In the genomic region with DNA sequence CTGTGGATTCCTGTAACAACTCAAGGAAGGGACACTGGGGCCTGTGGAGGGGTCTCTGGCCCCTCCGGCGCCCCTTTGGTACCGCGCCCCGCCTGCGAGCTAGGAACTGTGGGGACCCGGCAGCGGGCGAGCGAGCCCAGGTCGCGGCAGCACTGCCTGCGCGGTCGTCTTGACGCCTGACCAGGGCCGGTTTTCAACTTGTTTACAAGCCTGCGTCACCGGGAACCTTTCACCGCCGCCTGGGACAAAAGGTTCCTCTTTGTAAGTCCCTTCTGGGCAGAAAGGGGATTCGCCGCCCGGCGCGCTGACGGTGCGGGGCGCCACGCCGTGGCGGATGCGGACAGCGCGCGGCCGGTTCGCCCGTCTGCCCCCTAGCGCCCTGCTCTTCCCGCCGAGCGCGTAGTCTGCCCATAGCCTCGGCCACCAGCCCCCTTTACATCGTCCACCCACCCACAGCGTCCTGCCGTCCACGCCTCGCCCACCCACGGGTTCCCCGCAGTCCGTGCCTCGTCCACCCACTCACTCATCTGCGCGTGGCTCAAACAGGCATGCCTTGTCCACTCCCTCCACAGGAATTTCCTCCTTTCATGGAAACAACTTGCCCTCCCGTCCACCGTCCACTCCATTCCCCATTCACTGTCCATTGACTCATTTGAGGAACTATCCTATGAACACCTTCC, we compare ENCODE assay signal across 1 cellular context.
TF ChIP-seq lines count a peak whose summit lies in the region.

No MANE protein-coding gene starts in this region.

TF ChIP-seq in HepG2, 621 proteins besides CTCF, POLR2A, EP300 and RAD21 (continued from another document and continues in another):
- TF ChIP-seq TOE1 (CRISPR knock-in tag; IDR thresholded peaks at IDR 0.05) (0 out of 2 replicates have a peak, but pooled peaks have one; percentile 83), ZNF317 (CRISPR knock-in tag; IDR thresholded peaks at IDR 0.05) (peak; percentile 56; the same call in 1 of the 2 replicates), FOXK1 (CRISPR knock-in tag; IDR thresholded peaks at IDR 0.05; ENCODE audit: borderline replicate concordance, low read depth) (peak; percentile 77; the same call in 1 of the 2 replicates), AHR (CRISPR knock-in tag; IDR thresholded peaks at IDR 0.05) (0 out of 2 replicates have a peak, but pooled peaks have one; percentile 36), SIN3A (IDR thresholded peaks at IDR 0.05; ENCODE audit: borderline replicate concordance, low read depth, low read length) (no peak), PLRG1 (conservative IDR thresholded peaks at IDR 0.05) (no peak), ZNF382 (CRISPR knock-in tag; IDR thresholded peaks at IDR 0.05; ENCODE audit: borderline replicate concordance) (no peak), CCDC6 (CRISPR knock-in tag; IDR thresholded peaks at IDR 0.05) (peak; percentile 87; the same call in 1 of the 2 replicates), ZNF7 (CRISPR knock-in tag; IDR thresholded peaks at IDR 0.05) (no peak), ZNF546 (CRISPR knock-in tag; conservative IDR thresholded peaks at IDR 0.05) (0 out of 2 replicates have a peak, but pooled peaks have one; percentile 12), ZSCAN30 (CRISPR knock-in tag; IDR thresholded peaks at IDR 0.05) (0 out of 2 replicates have a peak, but pooled peaks have one; percentile 63), CBX1 (IDR thresholded peaks at IDR 0.05; ENCODE audit: low read depth) (no peak), KAT7 (CRISPR knock-in tag; IDR thresholded peaks at IDR 0.05; ENCODE audit: borderline replicate concordance) (peak; percentile 91; the same call in 1 of the 2 replicates), KLF11 (CRISPR knock-in tag; IDR thresholded peaks at IDR 0.05) (no peak), ZBTB38 (CRISPR knock-in tag; IDR thresholded peaks at IDR 0.05) (peak; percentile 70; the same call in 1 of the 2 replicates), CBFB (CRISPR knock-in tag; IDR thresholded peaks at IDR 0.05) (peak; percentile 73), ZNF776 (CRISPR knock-in tag; IDR thresholded peaks at IDR 0.05) (peak; percentile 84; the same call in 1 of the 2 replicates), NFE2L1 (CRISPR knock-in tag; IDR thresholded peaks at IDR 0.05; ENCODE audit: borderline replicate concordance) (no peak), AKAP8 (CRISPR knock-in tag; IDR thresholded peaks at IDR 0.05) (peak; percentile 75; the same call in 1 of the 2 replicates), ZNF12 (CRISPR knock-in tag; IDR thresholded peaks at IDR 0.05) (peak; percentile 64; the same call in 1 of the 2 replicates), ZNF556 (CRISPR knock-in tag; IDR thresholded peaks at IDR 0.05; ENCODE audit: borderline replicate concordance) (peak; percentile 86; the same call in 1 of the 2 replicates), THAP11 (CRISPR knock-in tag; IDR thresholded peaks at IDR 0.05) (peak; percentile 59), TEAD3 (CRISPR knock-in tag; optimal IDR thresholded peaks at IDR 0.05; ENCODE audit: borderline replicate concordance) (peak; percentile 66), RFX5 (IDR thresholded peaks at IDR 0.05; ENCODE audit: low read depth, low read length) (peak; percentile 60; the same call in 1 of the 2 replicates), LCORL (IDR thresholded peaks at IDR 0.05) (no peak), LCORL (CRISPR knock-in tag; IDR thresholded peaks at IDR 0.05) (peak; percentile 94), ZBTB42 (CRISPR knock-in tag; IDR thresholded peaks at IDR 0.05) (no peak), PPARG (CRISPR knock-in tag; conservative IDR thresholded peaks at IDR 0.05) (peak; percentile 86), MAZ (IDR thresholded peaks at IDR 0.05; ENCODE audit: borderline replicate concordance, low read depth, low read length) (no peak), MAZ (CRISPR knock-in tag; IDR thresholded peaks at IDR 0.05; ENCODE audit: low read depth) (peak; percentile 77)
- TF ChIP-seq, protein P1, sequence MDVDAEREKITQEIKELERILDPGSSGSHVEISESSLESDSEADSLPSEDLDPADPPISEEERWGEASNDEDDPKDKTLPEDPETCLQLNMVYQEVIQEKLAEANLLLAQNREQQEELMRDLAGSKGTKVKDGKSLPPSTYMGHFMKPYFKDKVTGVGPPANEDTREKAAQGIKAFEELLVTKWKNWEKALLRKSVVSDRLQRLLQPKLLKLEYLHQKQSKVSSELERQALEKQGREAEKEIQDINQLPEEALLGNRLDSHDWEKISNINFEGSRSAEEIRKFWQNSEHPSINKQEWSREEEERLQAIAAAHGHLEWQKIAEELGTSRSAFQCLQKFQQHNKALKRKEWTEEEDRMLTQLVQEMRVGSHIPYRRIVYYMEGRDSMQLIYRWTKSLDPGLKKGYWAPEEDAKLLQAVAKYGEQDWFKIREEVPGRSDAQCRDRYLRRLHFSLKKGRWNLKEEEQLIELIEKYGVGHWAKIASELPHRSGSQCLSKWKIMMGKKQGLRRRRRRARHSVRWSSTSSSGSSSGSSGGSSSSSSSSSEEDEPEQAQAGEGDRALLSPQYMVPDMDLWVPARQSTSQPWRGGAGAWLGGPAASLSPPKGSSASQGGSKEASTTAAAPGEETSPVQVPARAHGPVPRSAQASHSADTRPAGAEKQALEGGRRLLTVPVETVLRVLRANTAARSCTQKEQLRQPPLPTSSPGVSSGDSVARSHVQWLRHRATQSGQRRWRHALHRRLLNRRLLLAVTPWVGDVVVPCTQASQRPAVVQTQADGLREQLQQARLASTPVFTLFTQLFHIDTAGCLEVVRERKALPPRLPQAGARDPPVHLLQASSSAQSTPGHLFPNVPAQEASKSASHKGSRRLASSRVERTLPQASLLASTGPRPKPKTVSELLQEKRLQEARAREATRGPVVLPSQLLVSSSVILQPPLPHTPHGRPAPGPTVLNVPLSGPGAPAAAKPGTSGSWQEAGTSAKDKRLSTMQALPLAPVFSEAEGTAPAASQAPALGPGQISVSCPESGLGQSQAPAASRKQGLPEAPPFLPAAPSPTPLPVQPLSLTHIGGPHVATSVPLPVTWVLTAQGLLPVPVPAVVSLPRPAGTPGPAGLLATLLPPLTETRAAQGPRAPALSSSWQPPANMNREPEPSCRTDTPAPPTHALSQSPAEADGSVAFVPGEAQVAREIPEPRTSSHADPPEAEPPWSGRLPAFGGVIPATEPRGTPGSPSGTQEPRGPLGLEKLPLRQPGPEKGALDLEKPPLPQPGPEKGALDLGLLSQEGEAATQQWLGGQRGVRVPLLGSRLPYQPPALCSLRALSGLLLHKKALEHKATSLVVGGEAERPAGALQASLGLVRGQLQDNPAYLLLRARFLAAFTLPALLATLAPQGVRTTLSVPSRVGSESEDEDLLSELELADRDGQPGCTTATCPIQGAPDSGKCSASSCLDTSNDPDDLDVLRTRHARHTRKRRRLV (CRISPR knock-in tag; IDR thresholded peaks at IDR 0.05): 0 out of 2 replicates have a peak, but pooled peaks have one; percentile 8
- TF ChIP-seq, protein P2, sequence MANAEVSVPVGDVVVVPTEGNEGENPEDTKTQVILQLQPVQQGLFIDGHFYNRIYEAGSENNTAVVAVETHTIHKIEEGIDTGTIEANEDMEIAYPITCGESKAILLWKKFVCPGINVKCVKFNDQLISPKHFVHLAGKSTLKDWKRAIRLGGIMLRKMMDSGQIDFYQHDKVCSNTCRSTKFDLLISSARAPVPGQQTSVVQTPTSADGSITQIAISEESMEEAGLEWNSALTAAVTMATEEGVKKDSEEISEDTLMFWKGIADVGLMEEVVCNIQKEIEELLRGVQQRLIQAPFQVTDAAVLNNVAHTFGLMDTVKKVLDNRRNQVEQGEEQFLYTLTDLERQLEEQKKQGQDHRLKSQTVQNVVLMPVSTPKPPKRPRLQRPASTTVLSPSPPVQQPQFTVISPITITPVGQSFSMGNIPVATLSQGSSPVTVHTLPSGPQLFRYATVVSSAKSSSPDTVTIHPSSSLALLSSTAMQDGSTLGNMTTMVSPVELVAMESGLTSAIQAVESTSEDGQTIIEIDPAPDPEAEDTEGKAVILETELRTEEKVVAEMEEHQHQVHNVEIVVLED (CRISPR knock-in tag; IDR thresholded peaks at IDR 0.05; ENCODE audit: borderline replicate concordance): peak; percentile 66; the same call in 1 of the 2 replicates
- TF ChIP-seq, protein P3, sequence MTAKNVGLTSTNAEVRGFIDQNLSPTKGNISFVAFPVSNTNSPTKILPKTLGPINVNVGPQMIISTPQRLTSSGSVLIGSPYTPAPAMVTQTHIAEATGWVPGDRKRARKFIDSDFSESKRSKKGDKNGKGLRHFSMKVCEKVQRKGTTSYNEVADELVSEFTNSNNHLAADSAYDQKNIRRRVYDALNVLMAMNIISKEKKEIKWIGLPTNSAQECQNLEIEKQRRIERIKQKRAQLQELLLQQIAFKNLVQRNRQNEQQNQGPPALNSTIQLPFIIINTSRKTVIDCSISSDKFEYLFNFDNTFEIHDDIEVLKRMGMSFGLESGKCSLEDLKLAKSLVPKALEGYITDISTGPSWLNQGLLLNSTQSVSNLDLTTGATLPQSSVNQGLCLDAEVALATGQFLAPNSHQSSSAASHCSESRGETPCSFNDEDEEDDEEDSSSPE (CRISPR knock-in tag; IDR thresholded peaks at IDR 0.05): peak; percentile 67; the same call in 1 of the 2 replicates
- TF ChIP-seq, protein P4, sequence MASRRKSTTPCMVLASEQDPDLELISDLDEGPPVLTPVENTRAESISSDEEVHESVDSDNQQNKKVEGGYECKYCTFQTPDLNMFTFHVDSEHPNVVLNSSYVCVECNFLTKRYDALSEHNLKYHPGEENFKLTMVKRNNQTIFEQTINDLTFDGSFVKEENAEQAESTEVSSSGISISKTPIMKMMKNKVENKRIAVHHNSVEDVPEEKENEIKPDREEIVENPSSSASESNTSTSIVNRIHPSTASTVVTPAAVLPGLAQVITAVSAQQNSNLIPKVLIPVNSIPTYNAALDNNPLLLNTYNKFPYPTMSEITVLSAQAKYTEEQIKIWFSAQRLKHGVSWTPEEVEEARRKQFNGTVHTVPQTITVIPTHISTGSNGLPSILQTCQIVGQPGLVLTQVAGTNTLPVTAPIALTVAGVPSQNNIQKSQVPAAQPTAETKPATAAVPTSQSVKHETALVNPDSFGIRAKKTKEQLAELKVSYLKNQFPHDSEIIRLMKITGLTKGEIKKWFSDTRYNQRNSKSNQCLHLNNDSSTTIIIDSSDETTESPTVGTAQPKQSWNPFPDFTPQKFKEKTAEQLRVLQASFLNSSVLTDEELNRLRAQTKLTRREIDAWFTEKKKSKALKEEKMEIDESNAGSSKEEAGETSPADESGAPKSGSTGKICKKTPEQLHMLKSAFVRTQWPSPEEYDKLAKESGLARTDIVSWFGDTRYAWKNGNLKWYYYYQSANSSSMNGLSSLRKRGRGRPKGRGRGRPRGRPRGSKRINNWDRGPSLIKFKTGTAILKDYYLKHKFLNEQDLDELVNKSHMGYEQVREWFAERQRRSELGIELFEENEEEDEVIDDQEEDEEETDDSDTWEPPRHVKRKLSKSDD (CRISPR knock-in tag; IDR thresholded peaks at IDR 0.05; ENCODE audit: low read depth): 0 out of 2 replicates have a peak, but pooled peaks have one; percentile 72
- TF ChIP-seq, protein P5, sequence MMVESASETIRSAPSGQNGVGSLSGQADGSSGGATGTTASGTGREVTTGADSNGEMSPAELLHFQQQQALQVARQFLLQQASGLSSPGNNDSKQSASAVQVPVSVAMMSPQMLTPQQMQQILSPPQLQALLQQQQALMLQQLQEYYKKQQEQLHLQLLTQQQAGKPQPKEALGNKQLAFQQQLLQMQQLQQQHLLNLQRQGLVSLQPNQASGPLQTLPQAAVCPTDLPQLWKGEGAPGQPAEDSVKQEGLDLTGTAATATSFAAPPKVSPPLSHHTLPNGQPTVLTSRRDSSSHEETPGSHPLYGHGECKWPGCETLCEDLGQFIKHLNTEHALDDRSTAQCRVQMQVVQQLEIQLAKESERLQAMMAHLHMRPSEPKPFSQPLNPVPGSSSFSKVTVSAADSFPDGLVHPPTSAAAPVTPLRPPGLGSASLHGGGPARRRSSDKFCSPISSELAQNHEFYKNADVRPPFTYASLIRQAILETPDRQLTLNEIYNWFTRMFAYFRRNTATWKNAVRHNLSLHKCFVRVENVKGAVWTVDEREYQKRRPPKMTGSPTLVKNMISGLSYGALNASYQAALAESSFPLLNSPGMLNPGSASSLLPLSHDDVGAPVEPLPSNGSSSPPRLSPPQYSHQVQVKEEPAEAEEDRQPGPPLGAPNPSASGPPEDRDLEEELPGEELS (CRISPR knock-in tag; IDR thresholded peaks at IDR 0.05): peak; percentile 93
- TF ChIP-seq, protein P6, sequence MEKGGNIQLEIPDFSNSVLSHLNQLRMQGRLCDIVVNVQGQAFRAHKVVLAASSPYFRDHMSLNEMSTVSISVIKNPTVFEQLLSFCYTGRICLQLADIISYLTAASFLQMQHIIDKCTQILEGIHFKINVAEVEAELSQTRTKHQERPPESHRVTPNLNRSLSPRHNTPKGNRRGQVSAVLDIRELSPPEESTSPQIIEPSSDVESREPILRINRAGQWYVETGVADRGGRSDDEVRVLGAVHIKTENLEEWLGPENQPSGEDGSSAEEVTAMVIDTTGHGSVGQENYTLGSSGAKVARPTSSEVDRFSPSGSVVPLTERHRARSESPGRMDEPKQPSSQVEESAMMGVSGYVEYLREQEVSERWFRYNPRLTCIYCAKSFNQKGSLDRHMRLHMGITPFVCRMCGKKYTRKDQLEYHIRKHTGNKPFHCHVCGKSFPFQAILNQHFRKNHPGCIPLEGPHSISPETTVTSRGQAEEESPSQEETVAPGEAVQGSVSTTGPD (CRISPR knock-in tag; IDR thresholded peaks at IDR 0.05): no peak
- TF ChIP-seq, protein P7, sequence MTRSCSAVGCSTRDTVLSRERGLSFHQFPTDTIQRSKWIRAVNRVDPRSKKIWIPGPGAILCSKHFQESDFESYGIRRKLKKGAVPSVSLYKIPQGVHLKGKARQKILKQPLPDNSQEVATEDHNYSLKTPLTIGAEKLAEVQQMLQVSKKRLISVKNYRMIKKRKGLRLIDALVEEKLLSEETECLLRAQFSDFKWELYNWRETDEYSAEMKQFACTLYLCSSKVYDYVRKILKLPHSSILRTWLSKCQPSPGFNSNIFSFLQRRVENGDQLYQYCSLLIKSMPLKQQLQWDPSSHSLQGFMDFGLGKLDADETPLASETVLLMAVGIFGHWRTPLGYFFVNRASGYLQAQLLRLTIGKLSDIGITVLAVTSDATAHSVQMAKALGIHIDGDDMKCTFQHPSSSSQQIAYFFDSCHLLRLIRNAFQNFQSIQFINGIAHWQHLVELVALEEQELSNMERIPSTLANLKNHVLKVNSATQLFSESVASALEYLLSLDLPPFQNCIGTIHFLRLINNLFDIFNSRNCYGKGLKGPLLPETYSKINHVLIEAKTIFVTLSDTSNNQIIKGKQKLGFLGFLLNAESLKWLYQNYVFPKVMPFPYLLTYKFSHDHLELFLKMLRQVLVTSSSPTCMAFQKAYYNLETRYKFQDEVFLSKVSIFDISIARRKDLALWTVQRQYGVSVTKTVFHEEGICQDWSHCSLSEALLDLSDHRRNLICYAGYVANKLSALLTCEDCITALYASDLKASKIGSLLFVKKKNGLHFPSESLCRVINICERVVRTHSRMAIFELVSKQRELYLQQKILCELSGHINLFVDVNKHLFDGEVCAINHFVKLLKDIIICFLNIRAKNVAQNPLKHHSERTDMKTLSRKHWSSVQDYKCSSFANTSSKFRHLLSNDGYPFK (CRISPR knock-in tag; IDR thresholded peaks at IDR 0.05; ENCODE audit: borderline replicate concordance): no peak
- TF ChIP-seq, protein P8, sequence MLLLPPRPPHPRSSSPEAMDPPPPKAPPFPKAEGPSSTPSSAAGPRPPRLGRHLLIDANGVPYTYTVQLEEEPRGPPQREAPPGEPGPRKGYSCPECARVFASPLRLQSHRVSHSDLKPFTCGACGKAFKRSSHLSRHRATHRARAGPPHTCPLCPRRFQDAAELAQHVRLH (CRISPR knock-in tag; IDR thresholded peaks at IDR 0.05; ENCODE audit: borderline replicate concordance, low read depth): peak; percentile 81; the same call in 1 of the 2 replicates
- TF ChIP-seq, protein P9, sequence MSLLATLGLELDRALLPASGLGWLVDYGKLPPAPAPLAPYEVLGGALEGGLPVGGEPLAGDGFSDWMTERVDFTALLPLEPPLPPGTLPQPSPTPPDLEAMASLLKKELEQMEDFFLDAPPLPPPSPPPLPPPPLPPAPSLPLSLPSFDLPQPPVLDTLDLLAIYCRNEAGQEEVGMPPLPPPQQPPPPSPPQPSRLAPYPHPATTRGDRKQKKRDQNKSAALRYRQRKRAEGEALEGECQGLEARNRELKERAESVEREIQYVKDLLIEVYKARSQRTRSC (CRISPR knock-in tag; IDR thresholded peaks at IDR 0.05; ENCODE audit: low read depth): 0 out of 2 replicates have a peak, but pooled peaks have one; percentile 83
